22 cellular contexts compared by ENCODE assay signal in the genomic region with DNA sequence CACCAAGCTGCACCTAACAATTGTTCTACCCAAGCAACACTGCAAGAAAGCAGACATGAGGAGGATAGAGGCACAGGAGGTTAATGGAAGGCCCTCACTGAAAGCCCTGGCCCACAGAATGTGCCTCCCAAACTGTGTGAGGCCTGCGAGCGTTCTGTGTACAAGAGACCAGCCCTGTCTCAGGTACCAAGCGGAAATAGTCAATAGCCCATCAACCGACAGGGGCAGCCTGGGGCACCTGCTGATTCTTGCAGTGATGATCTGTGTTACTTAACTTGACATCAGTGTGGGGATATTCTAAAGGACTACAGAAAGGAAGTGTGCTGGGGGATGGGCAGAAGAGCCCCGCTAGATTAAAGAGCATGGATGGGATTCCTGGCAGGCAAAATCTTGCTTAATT.
"Had no signal": no experiment of that assay in that cellular context is flagged by ENCODE, and none has a peak within 500 bp of the region (broad histone marks: within the 10 kb centered on the region; RNA-seq: fewer than 3 reads in every experiment).

No MANE protein-coding gene starts in this region.

- H3K4me3 ChIP-seq: dorsolateral prefrontal cortex, gastrocnemius medialis, lung, mucosa of descending colon, smooth muscle cell, suprapubic skin, transverse colon, upper lobe of right lung, uterus had no signal

- H3K9ac ChIP-seq: parathyroid adenoma had no signal

- H3K36me3 ChIP-seq: gastrocnemius medialis, suprapubic skin, transverse colon, upper lobe of right lung, uterus had no signal

- H3K27me3 ChIP-seq: dorsolateral prefrontal cortex, gastrocnemius medialis, suprapubic skin, transverse colon, upper lobe of right lung, uterus had no signal

- H3K4me2 ChIP-seq: smooth muscle cell had no signal

- ATAC-seq: gastrocnemius medialis; mucosa of descending colon; natural killer cell treated with Interleukin-12 subunit alpha and Interleukin-12 subunit beta and Interleukin-15 and Interleukin-18, amount 100 ng/mL, for 72 hours; sciatic nerve; stimulated activated naive CD8-positive, alpha-beta T cell treated with anti-CD3 and anti-CD28 coated beads, Interleukin-15, amount 100 ng/mL, for 72 hours; upper lobe of right lung had no signal

- H2AFZ ChIP-seq: parathyroid adenoma had no signal

- H3K27ac ChIP-seq: gastrocnemius medialis, parathyroid adenoma, suprapubic skin, transverse colon, upper lobe of right lung, uterus had no signal

- H3K9me3 ChIP-seq: gastrocnemius medialis, mucosa of descending colon, suprapubic skin, transverse colon, upper lobe of right lung, uterus had no signal

- DNase-seq: dorsolateral prefrontal cortex; effector CD4-positive, alpha-beta T cell; head of caudate nucleus; kidney; mucosa of descending colon; naive B cell; stimulated activated CD4-positive, alpha-beta T cell treated with anti-CD3 and anti-CD28 coated beads, Interleukin-12 subunit alpha, Interleukin-12 subunit beta, amount 100 ng/mL, for 4 hours; stimulated activated CD4-positive, alpha-beta T cell treated with anti-CD3 and anti-CD28 coated beads, Interleukin-1b, Interleukin-23, amount 100 ng/mL, for 48 hours; stimulated activated CD4-positive, alpha-beta T cell treated with anti-CD3 and anti-CD28 coated beads, Interleukin-4, amount 100 ng/mL, for 1 hour; stimulated activated CD8-positive, alpha-beta memory T cell treated with anti-CD3 and anti-CD28 coated beads, Interleukin-4, amount 100 ng/mL, for 48 hours; stimulated activated naive CD4-positive, alpha-beta T cell; stimulated activated naive CD8-positive, alpha-beta T cell treated with anti-CD3 and anti-CD28 coated beads, Interleukin-15, amount 100 ng/mL, for 72 hours; transverse colon; upper lobe of right lung; uterus had no signal

- H3K4me1 ChIP-seq: gastrocnemius medialis, parathyroid adenoma, suprapubic skin, transverse colon, upper lobe of right lung, uterus had no signal
